ENCODE assay signal across 27 cellular contexts in the genomic region with DNA sequence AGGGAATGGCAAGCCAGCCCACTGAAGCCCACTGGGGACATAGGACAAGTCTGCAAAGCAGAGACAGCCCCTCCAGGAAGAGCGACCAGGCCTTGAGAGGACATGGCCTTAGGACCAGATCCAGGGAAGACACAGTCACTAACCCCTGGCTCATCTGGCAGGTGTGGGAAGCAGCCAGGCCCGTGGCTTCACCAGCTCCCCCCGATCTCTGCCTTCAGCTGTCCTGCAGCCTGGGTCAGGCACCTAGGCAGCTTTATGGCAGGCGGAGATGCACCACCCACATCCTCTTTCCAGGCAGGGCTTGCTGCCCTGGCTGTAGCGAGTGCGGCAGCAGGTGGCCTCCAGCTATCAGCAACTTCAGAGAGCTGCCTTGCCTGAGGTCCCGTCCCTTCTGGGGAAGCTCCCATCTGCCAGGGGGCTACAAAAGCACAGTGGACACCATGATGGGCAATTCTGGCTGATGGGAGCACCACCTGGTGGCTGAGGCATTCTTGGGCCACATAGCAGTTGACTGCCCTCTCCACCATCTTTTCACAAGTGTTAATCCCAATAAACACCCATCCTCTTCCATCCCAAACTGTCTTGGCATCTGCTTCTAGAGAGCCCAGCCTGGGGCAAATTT.
DNase-seq lines count a peak whose midpoint lies in the region; FAIRE-seq and TF ChIP-seq lines count a peak whose summit lies in the region.
"Had no signal": no experiment of that assay in that cellular context is flagged by ENCODE, and none has a peak within 500 bp of the region (broad histone marks: within the 10 kb centered on the region; RNA-seq: fewer than 3 reads in every experiment).

No MANE protein-coding gene starts in this region.

- H3K9me1 ChIP-seq in keratinocyte (ENCODE audit: control insufficient read depth, extremely low read depth, insufficient read depth, low read length) = no peaks in the 10 kb centered on the region

- no peak overlapping the region for H3K27ac Mint-ChIP-seq in H9
- H3K27ac Mint-ChIP-seq: activated naive CD8-positive, alpha-beta T cell treated with anti-CD3 and anti-CD28 coated beads, Interleukin-2, amount 50 U/mL, for 24 hours; CD14-positive monocyte; T-helper 17 cell had no signal

- no peaks in the 10 kb centered on the region for H3K4me1 ChIP-seq in BE2C
- H3K4me1 ChIP-seq in H9 (ENCODE audit: insufficient read depth, low read length) = no peaks in the 10 kb centered on the region
- H3K4me1 ChIP-seq in keratinocyte (ENCODE audit: control insufficient read depth, extremely low read depth, insufficient read depth, low read length) = no peaks in the 10 kb centered on the region
- no peaks in the 10 kb centered on the region for H3K4me1 ChIP-seq in smooth muscle cell (ENCODE audit: low read depth)
- H3K4me1 ChIP-seq: body of pancreas, colonic mucosa, SJCRH30 had no signal

- no peak overlapping the region for H4K91ac ChIP-seq in H9 (ENCODE audit: insufficient read length, low read depth, low read length)

- H2BK15ac ChIP-seq in H9 (ENCODE audit: low read depth, low read length) = no peak overlapping the region

- no peak overlapping the region for H2BK120ac ChIP-seq in H9 (ENCODE audit: low read depth, low read length, poor library complexity, severe bottlenecking)

- in situ Hi-C loops in SK-MEL-5 (cut with HindIII; ENCODE audit: low pct_unique_long_range_greater_than_20kb, low sequenced_read_pairs) = no loop called here

- no peaks in the 10 kb centered on the region for H3K23me2 ChIP-seq in H9 (ENCODE audit: insufficient read length, low read depth, low read length, poor library complexity, severe bottlenecking)

- dilution Hi-C loops in keratinocyte (cut with MboI; ENCODE audit: extremely low pct_ligation_motif_present, low sequenced_read_pairs) = no loop called here

- H2AFZ ChIP-seq in H9 (ENCODE audit: low read length) (no peak overlapping the region), keratinocyte (ENCODE audit: control insufficient read depth, low read length) (no peak overlapping the region), smooth muscle cell (ENCODE audit: low read depth) (no peak overlapping the region)
- H2AFZ ChIP-seq: PC-9 had no signal

- H3K4me1 Mint-ChIP-seq in H9 = no peaks in the 10 kb centered on the region
- H3K4me1 Mint-ChIP-seq: activated naive CD8-positive, alpha-beta T cell treated with anti-CD3 and anti-CD28 coated beads, Interleukin-2, amount 50 U/mL, for 24 hours; CD14-positive monocyte; T-helper 17 cell had no signal

- no peaks in the 10 kb centered on the region for H3K79me1 ChIP-seq in H9 (ENCODE audit: insufficient read depth, low read depth, low read length, poor library complexity, severe bottlenecking)

- no peaks in the 10 kb centered on the region for H3K36me3 ChIP-seq in BE2C
- no peaks in the 10 kb centered on the region for H3K36me3 ChIP-seq in keratinocyte (ENCODE audit: control insufficient read depth in 2 of 2, extremely low read depth in 1 of 2, insufficient read depth in 2 of 2, low read length in 2 of 2)
- no peaks in the 10 kb centered on the region for H3K36me3 ChIP-seq in smooth muscle cell (ENCODE audit: low read depth)
- H3K36me3 ChIP-seq: colonic mucosa, SJCRH30 had no signal

- H3K27me3 Mint-ChIP-seq in H9 (ENCODE audit: low read depth) = no peaks in the 10 kb centered on the region
- H3K27me3 Mint-ChIP-seq: activated naive CD8-positive, alpha-beta T cell treated with anti-CD3 and anti-CD28 coated beads, Interleukin-2, amount 50 U/mL, for 24 hours; T-helper 17 cell had no signal

- no peak overlapping the region for H3K27ac ChIP-seq in H9 (ENCODE audit: insufficient read length, low read depth, low read length)
- H3K27ac ChIP-seq in keratinocyte (ENCODE audit: control insufficient read depth, insufficient read depth, low read length) = no peak overlapping the region
- no peak overlapping the region for H3K27ac ChIP-seq in smooth muscle cell (ENCODE audit: low read depth)
- H3K27ac ChIP-seq: body of pancreas, colonic mucosa, PC-9, SJCRH30 had no signal

- H3T11ph ChIP-seq in H9 (ENCODE audit: low read length) = no peak overlapping the region

- no CpG with 5 or more reads among the region's 7 CpGs for WGBS in H9 (ENCODE audit: extremely low coverage, insufficient read length, low lambda C conversion rate)
- WGBS in smooth muscle cell (ENCODE audit: low lambda C conversion rate) = 87% methylated on average over 7 of the region's 7 CpGs

- no peak overlapping the region for H3K23ac ChIP-seq in H9 (ENCODE audit: insufficient read length, low read depth, low read length)

- no peaks in the 10 kb centered on the region for H4K20me1 ChIP-seq in H9 (ENCODE audit: control insufficient read depth, insufficient read depth, insufficient read length)
- H4K20me1 ChIP-seq in keratinocyte (ENCODE audit: control insufficient read depth, extremely low read depth, insufficient read depth, low read length) = no peaks in the 10 kb centered on the region
- no peaks in the 10 kb centered on the region for H4K20me1 ChIP-seq in smooth muscle cell (ENCODE audit: low read depth)

- H3K27me3 ChIP-seq in BE2C = peaks cover 9% of the 10 kb centered on the region
- no peaks in the 10 kb centered on the region for H3K27me3 ChIP-seq in H9 (ENCODE audit: insufficient read depth, low read length)
- no peaks in the 10 kb centered on the region for H3K27me3 ChIP-seq in keratinocyte (ENCODE audit: control insufficient read depth, extremely low read depth, insufficient read depth, low read length)
- no peaks in the 10 kb centered on the region for H3K27me3 ChIP-seq in smooth muscle cell (ENCODE audit: low read depth)
- H3K27me3 ChIP-seq: body of pancreas, colonic mucosa had no signal

- H4K8ac ChIP-seq in H9 (replicated peaks; ENCODE audit: insufficient read length, low read depth, low read length) = no peak overlapping the region

- H3K36me3 Mint-ChIP-seq in H9 (ENCODE audit: insufficient read depth in 1 of 3, low read depth in 3 of 3) = peaks cover 0 to 4% (median 4%) of the 10 kb centered on the region in 3 experiments; a peak in 2 of 7 replicates

- H3K79me2 ChIP-seq in H9 (ENCODE audit: insufficient read depth, low read length) = no peaks in the 10 kb centered on the region
- no peaks in the 10 kb centered on the region for H3K79me2 ChIP-seq in keratinocyte (ENCODE audit: control insufficient read depth, insufficient read depth, low read length)
- no peaks in the 10 kb centered on the region for H3K79me2 ChIP-seq in smooth muscle cell (ENCODE audit: low read depth)

- no peak overlapping the region for H3K4ac ChIP-seq in H9 (ENCODE audit: low read depth, low read length)

- peaks cover 5 to 6% of the 10 kb centered on the region in 2 experiments; a peak in 3 of 5 replicates for H3K9me3 Mint-ChIP-seq in H9
- H3K9me3 Mint-ChIP-seq: activated naive CD8-positive, alpha-beta T cell treated with anti-CD3 and anti-CD28 coated beads, Interleukin-2, amount 50 U/mL, for 24 hours had no signal

- no peak overlapping the region for H3K18ac ChIP-seq in H9 (ENCODE audit: insufficient read length, low read depth, low read length)

- H3K4me2 ChIP-seq in H9 (ENCODE audit: insufficient read depth, insufficient read length, low read length) (no peak overlapping the region), keratinocyte (ENCODE audit: control insufficient read depth, extremely low read depth, insufficient read depth, low read depth, low read length) (no peak overlapping the region), smooth muscle cell (no peak overlapping the region)
- H3K4me2 ChIP-seq: PC-9 had no signal

- H2BK20ac ChIP-seq in H9 (ENCODE audit: low read depth, low read length, poor library complexity, severe bottlenecking) = no peak overlapping the region

- no peak overlapping the region for H3K4me3 Mint-ChIP-seq in H9
- H3K4me3 Mint-ChIP-seq: activated naive CD8-positive, alpha-beta T cell treated with anti-CD3 and anti-CD28 coated beads, Interleukin-2, amount 50 U/mL, for 24 hours; CD14-positive monocyte; T-helper 17 cell had no signal

- no peak for DNase-seq in BE2C
- peak; percentile 65 for DNase-seq in H9
- peak; percentile 37 for DNase-seq in SK-MEL-5 (ENCODE audit: low read depth, low spot score)
- no peak for DNase-seq in keratinocyte (ENCODE audit: low read depth, low spot score)
- no peak for DNase-seq in NCI-H146 treated with DMSO at 0.1 percent for 48 hours (lab: John Stamatoyannopoulos, UW; ENCODE audit: unreplicated experiment)
- DNase-seq in smooth muscle cell (lab: John Stamatoyannopoulos, UW; ENCODE audit: unreplicated experiment) = no peak
- no peak for DNase-seq in NCI-H2171 (lab: John Stamatoyannopoulos, UW)
- no peak for DNase-seq in NOMO-1 (lab: John Stamatoyannopoulos, UW; ENCODE audit: unreplicated experiment in 2 of 2)
- DNase-seq: activated CD4-positive, alpha-beta T cell treated with anti-CD3 and anti-CD28 coated beads, Interleukin-2, amount 50 U/mL, for 4 hours; activated CD8-positive, alpha-beta memory T cell treated with anti-CD3 and anti-CD28 coated beads, Interleukin-2, amount 50 U/mL, for 48 hours; activated effector memory CD4-positive, alpha-beta T cell treated with Interleukin-2 at 50 U/mL for 16 hours; activated naive CD8-positive, alpha-beta T cell treated with anti-CD3 and anti-CD28 coated beads, Interleukin-2, amount 50 U/mL, for 24 hours; body of pancreas; colonic mucosa; DMS 273 treated with DMSO at 0.1 percent for 48 hours; GDM1; NCI-H146; NCI-H2171 treated with DMSO at 0.1 percent for 48 hours; occipital lobe; PC-9; right cardiac atrium; SJCRH30; stimulated activated CD4-positive, alpha-beta T cell treated with anti-CD3 and anti-CD28 coated beads, Interleukin-15, amount 100 ng/mL, for 24 hours; substantia nigra; T-helper 17 cell had no signal

- no peak overlapping the region for H4K5ac ChIP-seq in H9 (ENCODE audit: insufficient read length, low read depth, low read length)

- H2AK5ac ChIP-seq in H9 (ENCODE audit: insufficient read length, low read length) = no peak overlapping the region

- H3K9me3 ChIP-seq in BE2C (no peaks in the 10 kb centered on the region), H9 (ENCODE audit: control insufficient read depth, low read depth, low read length) (no peaks in the 10 kb centered on the region), keratinocyte (ENCODE audit: control insufficient read depth, low read depth, low read length) (no peaks in the 10 kb centered on the region), smooth muscle cell (replicated peaks; ENCODE audit: low read depth) (no peaks in the 10 kb centered on the region)
- H3K9me3 ChIP-seq: body of pancreas, colonic mucosa, SJCRH30 had no signal

- H3K9ac ChIP-seq in H9 (ENCODE audit: extremely low read depth, insufficient read length, low read length) = no peak overlapping the region
- no peak overlapping the region for H3K9ac ChIP-seq in keratinocyte (ENCODE audit: control insufficient read depth, extremely low read depth, insufficient read depth, low read length)
- no peak overlapping the region for H3K9ac ChIP-seq in smooth muscle cell (ENCODE audit: low read depth)

- no peak overlapping the region for H3K56ac ChIP-seq in H9 (ENCODE audit: insufficient read length, low read depth, low read length)

- FAIRE-seq in keratinocyte (lab: Jason Lieb, UNC) = no peak
- FAIRE-seq: islet of Langerhans had no signal

- H3K14ac ChIP-seq in H9 (ENCODE audit: insufficient read depth, low read length) = no peak overlapping the region; the same call in 1 of the 2 replicates

- H3K4me3 ChIP-seq in BE2C (ENCODE audit: low read depth, low read length) = no peak overlapping the region
- H3K4me3 ChIP-seq in keratinocyte (ENCODE audit: control insufficient read depth in 2 of 3, extremely low read depth in 1 of 3, insufficient read depth in 2 of 3, low read depth in 1 of 3, low read length in 3 of 3) = no peak overlapping the region
- no peak overlapping the region for H3K4me3 ChIP-seq in smooth muscle cell
- H3K4me3 ChIP-seq: body of pancreas, colonic mucosa, PC-9, SJCRH30 had no signal

- TF ChIP-seq CTCF in BE2C (IDR thresholded peaks at IDR 0.05; ENCODE audit: low read depth, low read length) (peak; percentile 6; the same call in 1 of the 2 replicates), H9 (conservative IDR thresholded peaks at IDR 0.05) (peak; percentile 60), keratinocyte (optimal IDR thresholded peaks at IDR 0.05 in 1 of 3, IDR thresholded peaks at IDR 0.05 in 1 of 3, conservative IDR thresholded peaks at IDR 0.05 in 1 of 3; ENCODE audit: extremely low read depth in 1 of 3, insufficient read depth in 2 of 3, low read length in 3 of 3) (peak in 2 of 3 experiments; percentile 31 to 64), smooth muscle cell (IDR thresholded peaks at IDR 0.05; ENCODE audit: borderline replicate concordance, insufficient read depth, poor library complexity, severe bottlenecking) (no peak)

- H2BK5ac ChIP-seq in H9 (ENCODE audit: insufficient read length, low read length) = no peak overlapping the region

- H2BK12ac ChIP-seq in H9 (ENCODE audit: insufficient read length, low read depth, low read length) = no peak overlapping the region

- H3F3A ChIP-seq in smooth muscle cell (ENCODE audit: low read depth) = no peaks in the 10 kb centered on the region

Comparison
In these comparisons a context has a peak if more than half of its experiments do, and no peak if none do; other contexts are left out.
1. DNase-seq: peak in H9 (single experiment) and SK-MEL-5 (single experiment); none in BE2C (single experiment), keratinocyte (single experiment), NCI-H146 treated with DMSO at 0.1 percent for 48 hours (single experiment), smooth muscle cell (single experiment), NCI-H2171 (single experiment) and NOMO-1 (0 of 2).